Comparison of ENCODE assay signal across 19 cellular contexts in genomic region chr2:191877875-191878274, GRCh38.
"Had no signal": no experiment of that assay in that cellular context is flagged by ENCODE, and none has a peak within 500 bp of the region (broad histone marks: within the 10 kb centered on the region; RNA-seq: fewer than 3 reads in every experiment).

No MANE protein-coding gene starts in this region.

- FAIRE-seq: endometrium had no signal

- H3K4me3 Mint-ChIP-seq: activated naive CD4-positive, alpha-beta T cell treated with anti-CD3 and anti-CD28 coated beads, Interleukin-2, amount 10 ng/mL, durations not matched to agents 7 days and 5 days; activated naive CD8-positive, alpha-beta T cell treated with anti-CD3 and anti-CD28 coated beads, Interleukin-2, amount 50 U/mL, for 24 hours; central memory CD8-positive, alpha-beta T cell; T-helper 1 cell treated with Interleukin-12 subunit alpha and Interleukin-12 subunit beta and Interleukin-4 antibody, amounts not matched to agents 30 μg/mL and 1 μg/mL, for 36 hours had no signal

- ATAC-seq: activated naive CD8-positive, alpha-beta T cell treated with anti-CD3 and anti-CD28 coated beads, Interleukin-2, amount 50 U/mL, for 24 hours; gastrocnemius medialis had no signal

- H3K9me3 ChIP-seq: gastrocnemius medialis, upper lobe of right lung had no signal

- H3K4me1 Mint-ChIP-seq: activated naive CD4-positive, alpha-beta T cell treated with anti-CD3 and anti-CD28 coated beads, Interleukin-2, amount 10 ng/mL, durations not matched to agents 7 days and 5 days; activated naive CD8-positive, alpha-beta T cell treated with anti-CD3 and anti-CD28 coated beads, Interleukin-2, amount 50 U/mL, for 24 hours; central memory CD8-positive, alpha-beta T cell had no signal

- H3K27ac Mint-ChIP-seq: activated naive CD4-positive, alpha-beta T cell treated with anti-CD3 and anti-CD28 coated beads, Interleukin-2, amount 10 ng/mL, durations not matched to agents 7 days and 5 days; activated naive CD8-positive, alpha-beta T cell treated with anti-CD3 and anti-CD28 coated beads, Interleukin-2, amount 50 U/mL, for 24 hours; T-helper 1 cell treated with Interleukin-12 subunit alpha and Interleukin-12 subunit beta and Interleukin-4 antibody, amounts not matched to agents 30 μg/mL and 1 μg/mL, for 36 hours had no signal

- H3K36me3 Mint-ChIP-seq: activated naive CD4-positive, alpha-beta T cell treated with anti-CD3 and anti-CD28 coated beads, Interleukin-2, amount 10 ng/mL, durations not matched to agents 7 days and 5 days had no signal

- H3K9me3 Mint-ChIP-seq: activated naive CD4-positive, alpha-beta T cell treated with anti-CD3 and anti-CD28 coated beads, Interleukin-2, amount 10 ng/mL, durations not matched to agents 7 days and 5 days; activated naive CD8-positive, alpha-beta T cell treated with anti-CD3 and anti-CD28 coated beads, Interleukin-2, amount 50 U/mL, for 24 hours; central memory CD8-positive, alpha-beta T cell; T-helper 1 cell treated with Interleukin-12 subunit alpha and Interleukin-12 subunit beta and Interleukin-4 antibody, amounts not matched to agents 30 μg/mL and 1 μg/mL, for 36 hours had no signal

- H3K36me3 ChIP-seq: gastrocnemius medialis, heart right ventricle, left lung, upper lobe of right lung had no signal

- H3K27ac ChIP-seq: gastrocnemius medialis, heart right ventricle, left lung, upper lobe of right lung had no signal

- H3K4me1 ChIP-seq: gastrocnemius medialis, left lung, upper lobe of right lung had no signal

- DNase-seq: activated CD4-positive, alpha-beta T cell treated with anti-CD3 and anti-CD28 coated beads, Interleukin-2, amount 50 U/mL, for 1 hour; activated CD4-positive, CD25-positive, alpha-beta regulatory T cell treated with anti-CD3 and anti-CD28 coated beads, Interleukin-2, amount 50 U/mL, for 72 hours; activated CD8-positive, alpha-beta memory T cell treated with anti-CD3 and anti-CD28 coated beads for 24 hours; activated CD8-positive, alpha-beta memory T cell treated with anti-CD3 and anti-CD28 coated beads, Interleukin-2, amount 50 U/mL, for 48 hours; activated effector memory CD4-positive, alpha-beta T cell treated with Interleukin-2 at 50 U/mL for 16 hours; activated naive CD4-positive, alpha-beta T cell treated with anti-CD3 and anti-CD28 coated beads, Interleukin-2, amount 10 ng/mL, durations not matched to agents 7 days and 5 days; activated naive CD8-positive, alpha-beta T cell treated with anti-CD3 and anti-CD28 coated beads, Interleukin-2, amount 50 U/mL, for 24 hours; activated T-cell treated with anti-CD3 and anti-CD28 coated beads, Interleukin-2, amount 50 U/mL, for 48 hours; aorta; cortex of kidney; gastrocnemius medialis; heart right ventricle; left lung; stimulated activated CD8-positive, alpha-beta memory T cell treated with anti-CD3 and anti-CD28 coated beads, Interleukin-4, amount 100 ng/mL, for 48 hours; stimulated activated naive CD4-positive, alpha-beta T cell; upper lobe of right lung had no signal

- H3K4me3 ChIP-seq: gastrocnemius medialis, heart right ventricle, left lung, upper lobe of right lung had no signal

- H3K27me3 ChIP-seq: gastrocnemius medialis, heart right ventricle, left lung, upper lobe of right lung had no signal
